In the genomic region with DNA sequence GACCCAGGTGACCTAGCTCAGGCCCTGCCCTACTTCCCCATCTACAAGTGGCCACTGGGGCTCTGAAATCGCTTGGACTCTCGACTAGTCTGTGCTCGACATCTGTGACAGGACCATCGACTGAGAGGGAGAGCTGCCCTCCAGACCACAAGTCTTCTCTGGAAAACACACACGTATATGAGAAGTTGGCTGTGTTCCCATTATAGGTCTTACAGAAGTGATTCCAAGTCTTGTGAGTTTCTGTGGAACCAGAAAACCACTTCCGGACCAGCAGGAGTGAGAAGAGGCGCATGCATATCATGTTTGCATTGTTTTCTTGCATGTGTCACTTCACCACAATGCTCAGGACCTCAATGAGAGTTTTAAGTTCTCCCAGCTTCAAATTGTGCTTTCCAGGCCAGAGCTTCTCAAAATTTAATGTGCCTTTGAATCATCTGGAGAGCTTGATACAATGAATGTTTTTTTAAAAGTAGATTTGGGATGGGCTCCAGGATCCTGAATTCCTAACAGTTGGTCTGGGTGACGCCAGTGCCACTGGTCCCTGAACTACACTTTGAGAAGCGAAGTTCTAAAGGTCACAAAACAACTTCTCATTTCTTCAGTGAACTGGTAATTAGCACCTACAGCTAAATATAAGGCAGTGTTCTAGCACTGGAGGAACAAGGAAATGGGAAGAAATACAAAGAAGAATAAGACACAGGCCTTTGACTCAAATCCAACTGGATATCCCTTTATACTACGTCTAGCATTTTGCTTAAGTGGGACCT, we compare ENCODE assay signal across 7 cellular contexts. TPM values are rescaled to one million over a fixed set of nuclear protein-coding genes. Genes with fewer than 3 reads are reported as not detected.
A peak's percentile ranks its signal among the peaks of the same experiment; 100 is the strongest.
DNase-seq lines count a peak whose midpoint lies in the region; TF ChIP-seq lines count a peak whose summit lies in the region.

No MANE protein-coding gene starts in this region.

- H3K4me2 ChIP-seq in skeletal muscle satellite cell (ENCODE audit: low read length), result peak overlapping the region; percentile 11

- peaks cover 28% of the 10 kb centered on the region for H3K4me1 ChIP-seq in skeletal muscle satellite cell (ENCODE audit: control insufficient read depth, insufficient read depth, low read length)
- no peaks in the 10 kb centered on the region for H3K4me1 ChIP-seq in testis

- H3K9me3 ChIP-seq in skeletal muscle satellite cell (replicated peaks; ENCODE audit: low read length) (no peaks in the 10 kb centered on the region), testis (no peaks in the 10 kb centered on the region)

- TF ChIP-seq CTCF in choroid plexus epithelial cell (conservative IDR thresholded peaks at IDR 0.05; ENCODE audit: low read depth, low read length) (no peak), testis (IDR thresholded peaks at IDR 0.05) (no peak)

- H3K27ac ChIP-seq in testis, result no peak overlapping the region

- H3K4me3 ChIP-seq in choroid plexus epithelial cell (ENCODE audit: low read depth, low read length), result no peak overlapping the region
- H3K4me3 ChIP-seq in skeletal muscle satellite cell (ENCODE audit: low read length), result no peak overlapping the region
- H3K4me3 ChIP-seq in testis, result no peak overlapping the region

- 72 to 78% methylated on average over 10 of the region's 10 CpGs for WGBS in testis, 2 donors

- no peak for TF ChIP-seq POLR2A in testis (IDR thresholded peaks at IDR 0.05)

- H3K36me3 ChIP-seq in skeletal muscle satellite cell (ENCODE audit: insufficient read depth, low read length), result no peaks in the 10 kb centered on the region
- H3K36me3 ChIP-seq in testis (ENCODE audit: low read depth, missing control alignments), result no peaks in the 10 kb centered on the region

- intact Hi-C loops in testis (cut with DNase I; ENCODE audit: low total_unique reads), result no loop called here

- DNase-seq in GDM1 (lab: John Stamatoyannopoulos, UW) (peak; percentile 34), NOMO-1 treated with DMSO at 0.1 percent for 48 hours (lab: John Stamatoyannopoulos, UW; ENCODE audit: unreplicated experiment) (peak; percentile 30), choroid plexus epithelial cell (ENCODE audit: low read depth) (peak; percentile 96), NCI-H2171 treated with DMSO at 0.1 percent for 48 hours (lab: John Stamatoyannopoulos, UW) (no peak), NCI-H2196 (lab: John Stamatoyannopoulos, UW; ENCODE audit: unreplicated experiment) (no peak), testis (no peak)

- H3K27me3 ChIP-seq in skeletal muscle satellite cell (ENCODE audit: control insufficient read depth, insufficient read depth, low read length) (no peaks in the 10 kb centered on the region), testis (no peaks in the 10 kb centered on the region)

- no peak overlapping the region for H3K9ac ChIP-seq in skeletal muscle satellite cell (ENCODE audit: low read depth, low read length)

RNA-seq across cellular contexts. Expression of a gene that starts 15.6 kb away (rescaled TPM):
- 0.51 TPM in 1 of 2 replicates, not detected in the other for total RNA-seq in skeletal muscle satellite cell (2012; rRNA removed)
- total RNA-seq in testis, result under 1 TPM in 1 of 2 donors, not detected in 1; 0.12 TPM
- polyA plus RNA-seq in testis (ENCODE audit: insufficient read depth, low read depth, low replicate concordance), result 0.37 TPM

Comparison
In these comparisons a context has a peak if more than half of its experiments do, and no peak if none do; other contexts are left out.
1. DNase-seq: peak in GDM1 (single experiment), NOMO-1 treated with DMSO at 0.1 percent for 48 hours (single experiment) and choroid plexus epithelial cell (single experiment); none in NCI-H2171 treated with DMSO at 0.1 percent for 48 hours (single experiment), NCI-H2196 (single experiment) and testis (single experiment).